Comparison of ENCODE assay signal across 12 cellular contexts in the genomic region with DNA sequence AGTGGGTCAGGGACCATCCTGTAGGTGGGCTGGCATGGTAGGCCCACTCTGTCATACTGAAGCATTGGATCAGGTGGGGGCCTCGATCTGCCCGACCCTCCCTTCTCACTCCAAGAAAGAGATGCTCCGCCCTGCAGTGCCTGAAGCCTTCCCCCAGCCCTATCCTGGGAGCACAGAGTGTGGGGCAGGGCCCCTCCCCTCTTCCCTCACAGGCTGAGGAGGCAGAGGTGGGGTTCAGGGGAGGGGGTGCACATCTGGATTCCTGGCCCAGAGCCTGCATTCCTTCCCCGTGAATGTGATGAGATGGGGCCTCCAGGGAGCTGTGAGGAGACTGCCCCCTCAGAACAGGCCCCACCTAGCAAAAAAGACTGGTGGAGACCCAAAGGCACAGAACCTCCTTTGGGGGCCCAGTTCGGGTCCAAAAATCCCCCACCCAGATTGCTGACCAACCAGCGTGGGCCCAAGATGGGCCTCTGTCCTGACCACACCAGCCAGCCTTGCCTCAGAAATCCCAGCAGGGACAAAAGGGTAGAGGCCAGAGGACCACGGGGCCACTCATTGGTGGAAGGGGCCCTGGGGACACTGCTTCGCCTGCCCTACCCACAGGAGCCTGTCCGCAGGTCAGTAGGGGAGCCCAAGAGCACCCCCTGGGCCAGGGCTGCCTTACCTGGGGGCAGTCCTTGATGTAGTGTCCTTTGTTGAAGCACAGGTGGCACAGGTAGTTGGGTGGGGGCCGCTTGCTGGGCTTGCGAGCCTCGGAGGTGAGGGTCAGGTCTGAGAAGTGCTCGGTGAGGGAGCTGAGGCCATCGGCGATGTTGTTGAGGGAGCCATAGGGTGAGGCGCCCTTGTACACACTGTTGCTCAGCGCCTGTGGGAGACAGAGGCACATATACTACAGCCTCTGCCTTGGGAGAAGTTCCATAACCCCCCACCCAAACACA. TPM values are rescaled to one million over a fixed set of nuclear protein-coding genes. Genes with fewer than 3 reads are reported as not detected.
DNase-seq lines count a peak whose midpoint lies in the region; ATAC-seq and TF ChIP-seq lines count a peak whose summit lies in the region.
"Had no signal": no experiment of that assay in that cellular context is flagged by ENCODE, and none has a peak within 500 bp of the region (broad histone marks: within the 10 kb centered on the region; RNA-seq: fewer than 3 reads in every experiment).

No MANE protein-coding gene starts in this region.

- no peak overlapping the region for H3K9ac ChIP-seq in muscle layer of colon (ENCODE audit: low read length)
- H3K9ac ChIP-seq in H9 (ENCODE audit: extremely low read depth, insufficient read length, low read length): no peak overlapping the region

- peak; percentile 67 for ATAC-seq in GM23338
- no peak for ATAC-seq in HG02840 (IDR thresholded peaks at IDR 0.05; ENCODE audit: low FRiP score, unreplicated experiment)
- ATAC-seq: effector memory CD8-positive, alpha-beta T cell had no signal

- H3K36me3 Mint-ChIP-seq in GM23338 (ENCODE audit: low read depth) (no peaks in the 10 kb centered on the region), H9 (ENCODE audit: insufficient read depth in 1 of 3, low read depth in 3 of 3) (no peaks in the 10 kb centered on the region)

- TF ChIP-seq POLR2A in suprapubic skin (IDR thresholded peaks at IDR 0.05): no peak

- H3K27ac ChIP-seq in GM23338 (ENCODE audit: low read depth) (no peak overlapping the region), coronary artery (peak overlapping the region; percentile 29 to 82), muscle layer of colon (ENCODE audit: low read depth, low read length) (peak overlapping the region; percentile 96), suprapubic skin (peak overlapping the region; percentile 84), H9 (ENCODE audit: insufficient read length, low read depth, low read length) (no peak overlapping the region)
- H3K27ac ChIP-seq: HL-60 had no signal

- no peak overlapping the region for H2BK20ac ChIP-seq in H9 (ENCODE audit: low read depth, low read length, poor library complexity, severe bottlenecking)

- no peak overlapping the region for H2BK12ac ChIP-seq in H9 (ENCODE audit: insufficient read length, low read depth, low read length)

- H3K9me3 ChIP-seq in muscle layer of colon (ENCODE audit: low read length) (no peaks in the 10 kb centered on the region), suprapubic skin (no peaks in the 10 kb centered on the region), H9 (ENCODE audit: control insufficient read depth, low read depth, low read length) (no peaks in the 10 kb centered on the region)

- TF ChIP-seq CTCF in GM23338 (conservative IDR thresholded peaks at IDR 0.05; ENCODE audit: low read depth in 2 of 2) (no peak), coronary artery (IDR thresholded peaks at IDR 0.05) (no peak), suprapubic skin (IDR thresholded peaks at IDR 0.05) (no peak), H9 (conservative IDR thresholded peaks at IDR 0.05) (no peak)

- TF ChIP-seq EP300 in suprapubic skin (IDR thresholded peaks at IDR 0.05): no peak

- H3K4me1 Mint-ChIP-seq in GM23338: peaks cover 28% of the 10 kb centered on the region
- peaks cover 3 to 29% of the 10 kb centered on the region in 2 experiments for H3K4me1 Mint-ChIP-seq in H9

- H3K23me2 ChIP-seq in H9 (ENCODE audit: insufficient read length, low read depth, low read length, poor library complexity, severe bottlenecking): no peaks in the 10 kb centered on the region

- no peaks in the 10 kb centered on the region; the same call in 1 of the 2 replicates for H3K36me3 ChIP-seq in GM23338 (ENCODE audit: insufficient read depth)
- H3K36me3 ChIP-seq in muscle layer of colon (ENCODE audit: insufficient read depth, low read length): peaks cover 33% of the 10 kb centered on the region
- H3K36me3 ChIP-seq in suprapubic skin: peaks cover 23% of the 10 kb centered on the region

- no peak overlapping the region; the same call in 1 of the 2 replicates for H3K14ac ChIP-seq in H9 (ENCODE audit: insufficient read depth, low read length)

- H3K9me3 Mint-ChIP-seq in GM23338 (no peaks in the 10 kb centered on the region), H9 (no peaks in the 10 kb centered on the region)
- H3K9me3 Mint-ChIP-seq: effector memory CD8-positive, alpha-beta T cell had no signal

- H2BK15ac ChIP-seq in H9 (ENCODE audit: low read depth, low read length): no peak overlapping the region

- no peak overlapping the region for H2AK5ac ChIP-seq in H9 (ENCODE audit: insufficient read length, low read length)

- H4K20me1 ChIP-seq in GM23338 (replicated peaks; ENCODE audit: insufficient read depth) (no peaks in the 10 kb centered on the region; the same call in 1 of the 2 replicates), H9 (ENCODE audit: control insufficient read depth, insufficient read depth, insufficient read length) (no peaks in the 10 kb centered on the region)

- H3K79me2 ChIP-seq in GM23338 (replicated peaks; ENCODE audit: insufficient read depth) (no peaks in the 10 kb centered on the region), H9 (ENCODE audit: insufficient read depth, low read length) (no peaks in the 10 kb centered on the region)

- no peaks in the 10 kb centered on the region for H3K79me1 ChIP-seq in H9 (ENCODE audit: insufficient read depth, low read depth, low read length, poor library complexity, severe bottlenecking)

- 73% methylated on average over 11 of the region's 17 CpGs for WGBS in suprapubic skin
- no CpG with 5 or more reads among the region's 17 CpGs for WGBS in H9 (ENCODE audit: extremely low coverage, insufficient read length, low lambda C conversion rate)

- H3K27ac Mint-ChIP-seq in GM23338: no peak overlapping the region
- no peak overlapping the region for H3K27ac Mint-ChIP-seq in H9
- H3K27ac Mint-ChIP-seq: effector memory CD8-positive, alpha-beta T cell had no signal

- no peak overlapping the region for H3T11ph ChIP-seq in H9 (ENCODE audit: low read length)

- H3K4me3 ChIP-seq in GM23338 (no peak overlapping the region), coronary artery (no peak overlapping the region), muscle layer of colon (ENCODE audit: low read depth in 1 of 2, low read length in 2 of 2) (no peak overlapping the region), suprapubic skin (no peak overlapping the region)

- no peaks in the 10 kb centered on the region for H3F3A ChIP-seq in GM23338 (replicated peaks; ENCODE audit: low read depth)

- H4K8ac ChIP-seq in H9 (replicated peaks; ENCODE audit: insufficient read length, low read depth, low read length): no peak overlapping the region

- H3K56ac ChIP-seq in H9 (ENCODE audit: insufficient read length, low read depth, low read length): no peak overlapping the region

- H3K4ac ChIP-seq in H9 (ENCODE audit: low read depth, low read length): no peak overlapping the region

- H2BK5ac ChIP-seq in H9 (ENCODE audit: insufficient read length, low read length): no peak overlapping the region

- DNase-seq in GM23338 (ENCODE audit: low spot score): peak; percentile 29
- DNase-seq in coronary artery (ENCODE audit: low spot score): no peak
- DNase-seq in suprapubic skin (ENCODE audit: low spot score in 2 of 2): peak in 1 of 2 donors; percentile 79
- DNase-seq in H9: no peak
- DNase-seq in activated naive CD4-positive, alpha-beta T cell (lab: John Stamatoyannopoulos, UW): no peak
- DNase-seq in NCI-H2171 treated with DMSO at 0.1 percent for 48 hours (lab: John Stamatoyannopoulos, UW): no peak
- DNase-seq: amygdala; effector memory CD8-positive, alpha-beta T cell; nucleus accumbens had no signal

- no peak overlapping the region for H3K18ac ChIP-seq in H9 (ENCODE audit: insufficient read length, low read depth, low read length)

- H3K27me3 Mint-ChIP-seq in GM23338 (ENCODE audit: insufficient read depth, low read depth, poor library complexity): peaks cover 5% of the 10 kb centered on the region
- H3K27me3 Mint-ChIP-seq in H9 (ENCODE audit: low read depth): no peaks in the 10 kb centered on the region; the same call in 1 of the 2 replicates
- H3K27me3 Mint-ChIP-seq: effector memory CD8-positive, alpha-beta T cell had no signal

- H3K4me1 ChIP-seq in GM23338 (ENCODE audit: insufficient read depth) (no peaks in the 10 kb centered on the region; the same call in 1 of the 2 replicates), muscle layer of colon (ENCODE audit: insufficient read depth, low read length) (peaks cover 75% of the 10 kb centered on the region), suprapubic skin (peaks cover 52% of the 10 kb centered on the region), H9 (ENCODE audit: insufficient read depth, low read length) (no peaks in the 10 kb centered on the region)

- H2AFZ ChIP-seq in GM23338 (no peak overlapping the region), H9 (ENCODE audit: low read length) (no peak overlapping the region)

- H4K5ac ChIP-seq in H9 (ENCODE audit: insufficient read length, low read depth, low read length): no peak overlapping the region

- no peak overlapping the region for H2BK120ac ChIP-seq in H9 (ENCODE audit: low read depth, low read length, poor library complexity, severe bottlenecking)

- H3K4me2 ChIP-seq in GM23338 (no peak overlapping the region), H9 (ENCODE audit: insufficient read depth, insufficient read length, low read length) (no peak overlapping the region)

- H3K23ac ChIP-seq in H9 (ENCODE audit: insufficient read length, low read depth, low read length): no peak overlapping the region

- no peak overlapping the region for H4K91ac ChIP-seq in H9 (ENCODE audit: insufficient read length, low read depth, low read length)

- H3K4me3 Mint-ChIP-seq in GM23338: no peak overlapping the region
- H3K4me3 Mint-ChIP-seq in H9: no peak overlapping the region
- H3K4me3 Mint-ChIP-seq: effector memory CD8-positive, alpha-beta T cell had no signal

- H3K27me3 ChIP-seq in GM23338 (ENCODE audit: insufficient read depth) (no peaks in the 10 kb centered on the region), muscle layer of colon (ENCODE audit: control insufficient read depth in 1 of 2, insufficient read depth in 2 of 2, low read length in 2 of 2) (no peaks in the 10 kb centered on the region), suprapubic skin (no peaks in the 10 kb centered on the region), H9 (ENCODE audit: insufficient read depth, low read length) (no peaks in the 10 kb centered on the region)

- no peaks in the 10 kb centered on the region for H3K9me2 ChIP-seq in GM23338 (ENCODE audit: insufficient read depth)

RNA-seq across cellular contexts. Expression of gene ZCCHC24, which starts 13.3 kb away (rescaled TPM):
- 7.2 and 10.1 TPM in 2 replicates for total RNA-seq in GM23338 (2014; rRNA removed; shearing (Covaris generic))
- 2.0 and 2.9 TPM in 2 replicates for polyA plus RNA-seq in GM23338 (2016; fragmentation: Nextera tagmentation; extraction: Ambion mirVana)
- total RNA-seq in suprapubic skin (10 to 100 TPM in 2 of 4 donors, 1 to 10 TPM in 2; 8.9 to 17.3 (median 12.8) TPM), H9 (2021) (3.5 and 3.8 TPM in 2 replicates)

Comparison
In these comparisons a context has a peak if more than half of its experiments do, and no peak if none do; other contexts are left out.
1. H3K27ac ChIP-seq: peak in coronary artery (2 of 2), muscle layer of colon (single experiment) and suprapubic skin (single experiment); none in GM23338 (single experiment) and H9 (single experiment).